Comparison of ENCODE assay signal across 1 cellular context in genomic region chr17:38853292-38854219, GRCh38.
TF ChIP-seq lines count a peak whose summit lies in the region.

Gene RPL23 (minus strand): TSS chr17:38853721. CDS start chr17:38853710, 11 bp downstream.

TF ChIP-seq in GM12878, 131 proteins besides CTCF, POLR2A, EP300 and RAD21 (continued from another document and continues in another):
- TF ChIP-seq USF1 (IDR thresholded peaks at IDR 0.05; ENCODE audit: borderline replicate concordance, extremely low read length, insufficient read depth, low read depth, low read length) (peak; percentile 85), IRF5 (IDR thresholded peaks at IDR 0.05; ENCODE audit: borderline replicate concordance) (no peak), TAF1 (IDR thresholded peaks at IDR 0.05; ENCODE audit: borderline replicate concordance, low read depth, low read length) (peak; percentile 98), KDM1A (IDR thresholded peaks at IDR 0.05; ENCODE audit: borderline replicate concordance) (no peak), NFXL1 (IDR thresholded peaks at IDR 0.05; ENCODE audit: borderline replicate concordance) (no peak), CREM (IDR thresholded peaks at IDR 0.05; ENCODE audit: low read depth) (peak; percentile 99), REST (IDR thresholded peaks at IDR 0.05; ENCODE audit: low read depth, low read length) (no peak), CEBPZ (IDR thresholded peaks at IDR 0.05; ENCODE audit: low read depth, low read length) (no peak; the same call in 1 of the 2 replicates), TCF12 (IDR thresholded peaks at IDR 0.05; ENCODE audit: low read depth, low read length) (peak; percentile 71; the same call in 1 of the 2 replicates), SKIL (IDR thresholded peaks at IDR 0.05; ENCODE audit: low read depth, poor library complexity, severe bottlenecking) (peak; percentile 86), POLR2AphosphoS2 (IDR thresholded peaks at IDR 0.05; ENCODE audit: low read depth, low read length) (peak; percentile 98), RFX5 (IDR thresholded peaks at IDR 0.05; ENCODE audit: low read depth, low read length) (no peak), EED (IDR thresholded peaks at IDR 0.05; ENCODE audit: low read depth) (no peak), SMARCA5 (IDR thresholded peaks at IDR 0.05) (no peak), HDAC6 (IDR thresholded peaks at IDR 0.05; ENCODE audit: unreplicated experiment) (peak; percentile 92), HDGF (IDR thresholded peaks at IDR 0.05) (no peak), ZBTB40 (IDR thresholded peaks at IDR 0.05; ENCODE audit: borderline replicate concordance) (peak; percentile 82; the same call in 1 of the 2 replicates), MEF2B (IDR thresholded peaks at IDR 0.05; ENCODE audit: partially characterized antibody, poor library complexity, severe bottlenecking) (no peak), IRF4 (IDR thresholded peaks at IDR 0.05; ENCODE audit: low read depth, low read length) (peak; percentile 64), NFIC (IDR thresholded peaks at IDR 0.05; ENCODE audit: low read depth, low read length) (peak; percentile 74), BRCA1 (IDR thresholded peaks at IDR 0.05; ENCODE audit: low read depth, low read length) (peak; percentile 73; the same call in 1 of the 2 replicates), ZSCAN29 (IDR thresholded peaks at IDR 0.05) (no peak), TCF3 (IDR thresholded peaks at IDR 0.05; ENCODE audit: borderline replicate concordance, insufficient read depth, low read depth, low read length) (no peak)
- TF ChIP-seq, protein P1, sequence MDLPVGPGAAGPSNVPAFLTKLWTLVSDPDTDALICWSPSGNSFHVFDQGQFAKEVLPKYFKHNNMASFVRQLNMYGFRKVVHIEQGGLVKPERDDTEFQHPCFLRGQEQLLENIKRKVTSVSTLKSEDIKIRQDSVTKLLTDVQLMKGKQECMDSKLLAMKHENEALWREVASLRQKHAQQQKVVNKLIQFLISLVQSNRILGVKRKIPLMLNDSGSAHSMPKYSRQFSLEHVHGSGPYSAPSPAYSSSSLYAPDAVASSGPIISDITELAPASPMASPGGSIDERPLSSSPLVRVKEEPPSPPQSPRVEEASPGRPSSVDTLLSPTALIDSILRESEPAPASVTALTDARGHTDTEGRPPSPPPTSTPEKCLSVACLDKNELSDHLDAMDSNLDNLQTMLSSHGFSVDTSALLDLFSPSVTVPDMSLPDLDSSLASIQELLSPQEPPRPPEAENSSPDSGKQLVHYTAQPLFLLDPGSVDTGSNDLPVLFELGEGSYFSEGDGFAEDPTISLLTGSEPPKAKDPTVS (IDR thresholded peaks at IDR 0.05; ENCODE audit: low read depth, low read length) = no peak
- TF ChIP-seq, protein P2, sequence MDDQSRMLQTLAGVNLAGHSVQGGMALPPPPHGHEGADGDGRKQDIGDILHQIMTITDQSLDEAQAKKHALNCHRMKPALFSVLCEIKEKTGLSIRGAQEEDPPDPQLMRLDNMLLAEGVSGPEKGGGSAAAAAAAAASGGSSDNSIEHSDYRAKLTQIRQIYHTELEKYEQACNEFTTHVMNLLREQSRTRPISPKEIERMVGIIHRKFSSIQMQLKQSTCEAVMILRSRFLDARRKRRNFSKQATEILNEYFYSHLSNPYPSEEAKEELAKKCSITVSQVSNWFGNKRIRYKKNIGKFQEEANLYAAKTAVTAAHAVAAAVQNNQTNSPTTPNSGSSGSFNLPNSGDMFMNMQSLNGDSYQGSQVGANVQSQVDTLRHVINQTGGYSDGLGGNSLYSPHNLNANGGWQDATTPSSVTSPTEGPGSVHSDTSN (IDR thresholded peaks at IDR 0.05; ENCODE audit: insufficient replicate concordance, low read depth, low read length) = no peak
- TF ChIP-seq, protein P3, sequence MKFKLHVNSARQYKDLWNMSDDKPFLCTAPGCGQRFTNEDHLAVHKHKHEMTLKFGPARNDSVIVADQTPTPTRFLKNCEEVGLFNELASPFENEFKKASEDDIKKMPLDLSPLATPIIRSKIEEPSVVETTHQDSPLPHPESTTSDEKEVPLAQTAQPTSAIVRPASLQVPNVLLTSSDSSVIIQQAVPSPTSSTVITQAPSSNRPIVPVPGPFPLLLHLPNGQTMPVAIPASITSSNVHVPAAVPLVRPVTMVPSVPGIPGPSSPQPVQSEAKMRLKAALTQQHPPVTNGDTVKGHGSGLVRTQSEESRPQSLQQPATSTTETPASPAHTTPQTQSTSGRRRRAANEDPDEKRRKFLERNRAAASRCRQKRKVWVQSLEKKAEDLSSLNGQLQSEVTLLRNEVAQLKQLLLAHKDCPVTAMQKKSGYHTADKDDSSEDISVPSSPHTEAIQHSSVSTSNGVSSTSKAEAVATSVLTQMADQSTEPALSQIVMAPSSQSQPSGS (IDR thresholded peaks at IDR 0.05; ENCODE audit: low read length) = peak; percentile 62
- TF ChIP-seq, protein P4, sequence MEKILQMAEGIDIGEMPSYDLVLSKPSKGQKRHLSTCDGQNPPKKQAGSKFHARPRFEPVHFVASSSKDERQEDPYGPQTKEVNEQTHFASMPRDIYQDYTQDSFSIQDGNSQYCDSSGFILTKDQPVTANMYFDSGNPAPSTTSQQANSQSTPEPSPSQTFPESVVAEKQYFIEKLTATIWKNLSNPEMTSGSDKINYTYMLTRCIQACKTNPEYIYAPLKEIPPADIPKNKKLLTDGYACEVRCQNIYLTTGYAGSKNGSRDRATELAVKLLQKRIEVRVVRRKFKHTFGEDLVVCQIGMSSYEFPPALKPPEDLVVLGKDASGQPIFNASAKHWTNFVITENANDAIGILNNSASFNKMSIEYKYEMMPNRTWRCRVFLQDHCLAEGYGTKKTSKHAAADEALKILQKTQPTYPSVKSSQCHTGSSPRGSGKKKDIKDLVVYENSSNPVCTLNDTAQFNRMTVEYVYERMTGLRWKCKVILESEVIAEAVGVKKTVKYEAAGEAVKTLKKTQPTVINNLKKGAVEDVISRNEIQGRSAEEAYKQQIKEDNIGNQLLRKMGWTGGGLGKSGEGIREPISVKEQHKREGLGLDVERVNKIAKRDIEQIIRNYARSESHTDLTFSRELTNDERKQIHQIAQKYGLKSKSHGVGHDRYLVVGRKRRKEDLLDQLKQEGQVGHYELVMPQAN (conservative IDR thresholded peaks at IDR 0.05) = peak; percentile 67
